In genomic region chr16:27268376-27269299, GRCh38 we compare ENCODE assay signal across 8 cellular contexts. TPM values are rescaled to one million over a fixed set of nuclear protein-coding genes. Genes with fewer than 3 reads are reported as not detected.
A peak's percentile ranks its signal among the peaks of the same experiment; 100 is the strongest.
DNase-seq lines count a peak whose midpoint lies in the region; ATAC-seq, FAIRE-seq and TF ChIP-seq lines count a peak whose summit lies in the region.

NSMCE1 (minus strand) TSS chr16:27268772; CDS start chr16:27257570, 11,202 bp downstream.

- peak within 1 kb of the TSS; percentile 93 for H3K4me2 ChIP-seq in keratinocyte (ENCODE audit: control insufficient read depth, extremely low read depth, insufficient read depth, low read depth, low read length)

- H4K20me1 ChIP-seq in keratinocyte (ENCODE audit: control insufficient read depth, extremely low read depth, insufficient read depth, low read length) = no peaks in the 10 kb centered on the region

- H3K27me3 ChIP-seq in keratinocyte (ENCODE audit: control insufficient read depth, extremely low read depth, insufficient read depth, low read length) = no peaks in the 10 kb centered on the region

- peaks cover 0 to 3% of the 10 kb centered on the region in 2 experiments for H3K36me3 ChIP-seq in keratinocyte (ENCODE audit: control insufficient read depth in 2 of 2, extremely low read depth in 1 of 2, insufficient read depth in 2 of 2, low read length in 2 of 2)

- dilution Hi-C loops in keratinocyte (cut with MboI; ENCODE audit: extremely low pct_ligation_motif_present, low sequenced_read_pairs) = no loop called here

- FAIRE-seq in keratinocyte (lab: Jason Lieb, UNC) = no peak

- TF ChIP-seq CTCF in AG09319 (IDR thresholded peaks at IDR 0.05; ENCODE audit: low read depth, low read length) (peak; percentile 23), keratinocyte (optimal IDR thresholded peaks at IDR 0.05 in 1 of 3, IDR thresholded peaks at IDR 0.05 in 1 of 3, conservative IDR thresholded peaks at IDR 0.05 in 1 of 3; ENCODE audit: extremely low read depth in 1 of 3, insufficient read depth in 2 of 3, low read length in 3 of 3) (peak in 2 of 3 experiments; percentile 11 to 27)

- H3K4me3 ChIP-seq in keratinocyte (ENCODE audit: control insufficient read depth in 2 of 3, extremely low read depth in 1 of 3, insufficient read depth in 2 of 3, low read depth in 1 of 3, low read length in 3 of 3) = peak within 1 kb of the TSS; percentile 90 to 95 (median 92)

- H3K9me3 ChIP-seq in keratinocyte (ENCODE audit: control insufficient read depth, low read depth, low read length) = no peaks in the 10 kb centered on the region

- no peaks in the 10 kb centered on the region for H3K9me1 ChIP-seq in keratinocyte (ENCODE audit: control insufficient read depth, extremely low read depth, insufficient read depth, low read length)

- DNase-seq in AG09319 (ENCODE audit: extremely low read depth, low read depth) = peak; percentile 89
- peak; percentile 82 for DNase-seq in NCI-H345 treated with DMSO at 0.1 percent for 48 hours (lab: John Stamatoyannopoulos, UW; ENCODE audit: unreplicated experiment)
- peak; percentile 99 for DNase-seq in activated CD4-positive, CD25-positive, alpha-beta regulatory T cell treated with anti-CD3 and anti-CD28 coated beads, Interleukin-2, amount 50 U/mL, for 72 hours
- DNase-seq in cerebellar nuclear complex (lab: John Stamatoyannopoulos, UW) = peak; percentile 64 to 87
- peak; percentile 54 for DNase-seq in keratinocyte (ENCODE audit: low read depth, low spot score)
- peak; percentile 90 to 97 for DNase-seq in stimulated activated CD4-positive, alpha-beta T cell treated with anti-CD3 and anti-CD28 coated beads, Interleukin-15, amount 100 ng/mL, for 1 hour (ENCODE audit: low read depth in 1 of 2, low spot score in 1 of 2)

- peak; percentile 91 for ATAC-seq in HG03196 (IDR thresholded peaks at IDR 0.05; ENCODE audit: unreplicated experiment)

- peaks cover 27% of the 10 kb centered on the region for H3K4me1 ChIP-seq in keratinocyte (ENCODE audit: control insufficient read depth, extremely low read depth, insufficient read depth, low read length)

- peak within 1 kb of the TSS; percentile 99 for H2AFZ ChIP-seq in keratinocyte (ENCODE audit: control insufficient read depth, low read length)

- peak within 1 kb of the TSS; percentile 88 for H3K27ac ChIP-seq in keratinocyte (ENCODE audit: control insufficient read depth, insufficient read depth, low read length)

- peak within 1 kb of the TSS; percentile 89 for H3K9ac ChIP-seq in keratinocyte (ENCODE audit: control insufficient read depth, extremely low read depth, insufficient read depth, low read length)

- H3K79me2 ChIP-seq in keratinocyte (ENCODE audit: control insufficient read depth, insufficient read depth, low read length) = peaks cover 11% of the 10 kb centered on the region

- peak; percentile 93 for TF ChIP-seq POLR2A in GM18951 (IDR thresholded peaks at IDR 0.05; ENCODE audit: extremely low read depth, insufficient read depth, insufficient read length)

- in situ Hi-C loops in GM18951 (cut with MboI; ENCODE audit: low sequenced_read_pairs, unreplicated experiment) = no loop called here

RNA-seq across cellular contexts. Expression of gene NSMCE1, which starts in this region (rescaled TPM):
- polyA plus RNA-seq in keratinocyte = 54.7 to 59.8 TPM (median 55.9 TPM) in 3 replicates
- polyA plus RNA-seq in keratinocyte (2011; ENCODE audit: low read depth) = 118 TPM
- polyA plus RNA-seq in keratinocyte (2011; cell fraction: cytosol; rRNA removed) = 38.0 and 44.0 TPM in 2 replicates
- 22.4 and 22.7 TPM in 2 replicates for polyA plus RNA-seq in keratinocyte (2011; cell fraction: nucleus; rRNA removed)
- 80.7 and 111 TPM in 2 replicates for polyA plus RNA-seq in keratinocyte (2012; ENCODE audit: low replicate concordance)
- 45.9 to 271 TPM (median 55.7 TPM) in 3 replicates for polyA minus RNA-seq in keratinocyte
- polyA minus RNA-seq in keratinocyte (2011; cell fraction: cytosol; rRNA and poly(A)+ RNA removed) = 30.9 TPM
- polyA minus RNA-seq in keratinocyte (2011; cell fraction: nucleus; rRNA and poly(A)+ RNA removed) = 15.0 and 16.2 TPM in 2 replicates

Comparison
In these comparisons a context has a peak if more than half of its experiments do, and no peak if none do; other contexts are left out.
1. Peak in every context shown above with its lines: DNase-seq, ATAC-seq, H3K4me3 ChIP-seq and H3K27ac ChIP-seq.